8 cellular contexts compared by ENCODE assay signal in genomic region chr20:25865715-25866656, GRCh38.
DNase-seq lines count a peak whose midpoint lies in the region; ATAC-seq, FAIRE-seq and TF ChIP-seq lines count a peak whose summit lies in the region.

No MANE protein-coding gene starts in this region.

- H3K9me3 ChIP-seq in AG04450 (ENCODE audit: control insufficient read depth, insufficient read depth, low read length) (peaks cover 4% of the 10 kb centered on the region), left lung (no peaks in the 10 kb centered on the region)

- H3K36me3 ChIP-seq in left lung: no peaks in the 10 kb centered on the region

- intact Hi-C loops in activated CD4-positive, alpha-beta memory T cell treated with anti-CD3 and anti-CD28 coated beads for 36 hours (cut with micrococcal nuclease): no loop called here
- intact Hi-C loops in left lung (cut with DNase I): no loop called here

- DNase-seq in AG04450 (ENCODE audit: low read depth, low spot score): no peak
- DNase-seq in H54 (ENCODE audit: insufficient read length, low spot score): peak; percentile 45
- peak; percentile 50 for DNase-seq in NCI-H226
- DNase-seq in activated CD4-positive, alpha-beta memory T cell treated with anti-CD3 and anti-CD28 coated beads for 36 hours: peak; percentile 80
- DNase-seq in dermis blood vessel endothelial cell: peak; percentile 81
- peak; percentile 76 to 90 for DNase-seq in left lung
- peak; percentile 75 to 76 for DNase-seq in stimulated activated CD4-positive, alpha-beta T cell treated with anti-CD3 and anti-CD28 coated beads, Interleukin-4, amount 100 ng/mL, for 4 hours

- peaks cover 56% of the 10 kb centered on the region for H3K27me3 Mint-ChIP-seq in activated CD4-positive, alpha-beta memory T cell treated with anti-CD3 and anti-CD28 coated beads for 36 hours

- POLR2A ChIA-PET in AG04450 (lab: Yijun Ruan, JAX): no interaction called here
- POLR2A ChIA-PET in activated CD4-positive, alpha-beta memory T cell treated with anti-CD3 and anti-CD28 coated beads for 36 hours (lab: Charles Lee): no interaction called here

- CTCF ChIA-PET in AG04450 (lab: Charles Lee): no interaction called here
- CTCF ChIA-PET in activated CD4-positive, alpha-beta memory T cell treated with anti-CD3 and anti-CD28 coated beads for 36 hours (lab: Charles Lee): no interaction called here

- H3K27ac ChIP-seq in AG04450 (ENCODE audit: low read depth, low read length): no peak overlapping the region
- no peak overlapping the region for H3K27ac ChIP-seq in left lung

- peak overlapping the region; percentile 45 for H3K4me3 Mint-ChIP-seq in activated CD4-positive, alpha-beta memory T cell treated with anti-CD3 and anti-CD28 coated beads for 36 hours

- H3K27me3 ChIP-seq in AG04450 (ENCODE audit: control insufficient read depth, insufficient read depth, low read length) (peaks cover 31% of the 10 kb centered on the region), left lung (peaks cover 0 to 79% of the 10 kb centered on the region in 2 donors)

- no peak for FAIRE-seq in H54 (lab: Jason Lieb, UNC)

- TF ChIP-seq CTCF in AG04450 (IDR thresholded peaks at IDR 0.05; ENCODE audit: low read depth, low read length) (no peak), left lung (IDR thresholded peaks at IDR 0.05) (no peak)

- H3K4me3 ChIP-seq in AG04450 (ENCODE audit: low read depth, low read length): peak overlapping the region; percentile 22; the same call in 1 of the 2 replicates
- peak overlapping the region; percentile 9 to 24 for H3K4me3 ChIP-seq in left lung

- TF ChIP-seq POLR2A in H54 (IDR thresholded peaks at IDR 0.05; ENCODE audit: low read depth, low read length): peak; percentile 27; the same call in 1 of the 2 replicates

- no peak overlapping the region for H3K27ac Mint-ChIP-seq in activated CD4-positive, alpha-beta memory T cell treated with anti-CD3 and anti-CD28 coated beads for 36 hours

- peaks cover 41% of the 10 kb centered on the region for H3K4me1 Mint-ChIP-seq in activated CD4-positive, alpha-beta memory T cell treated with anti-CD3 and anti-CD28 coated beads for 36 hours (ENCODE audit: low read depth)

- peaks cover 10 to 26% of the 10 kb centered on the region in 2 donors for H3K4me1 ChIP-seq in left lung

- ATAC-seq in left lung (peak; percentile 48), GM18870 (IDR thresholded peaks at IDR 0.05; ENCODE audit: unreplicated experiment) (no peak)

- H3K9me3 Mint-ChIP-seq in activated CD4-positive, alpha-beta memory T cell treated with anti-CD3 and anti-CD28 coated beads for 36 hours: no peaks in the 10 kb centered on the region

- H3K36me3 Mint-ChIP-seq in activated CD4-positive, alpha-beta memory T cell treated with anti-CD3 and anti-CD28 coated beads for 36 hours: no peaks in the 10 kb centered on the region
